2 cellular contexts compared by ENCODE assay signal in the genomic region with DNA sequence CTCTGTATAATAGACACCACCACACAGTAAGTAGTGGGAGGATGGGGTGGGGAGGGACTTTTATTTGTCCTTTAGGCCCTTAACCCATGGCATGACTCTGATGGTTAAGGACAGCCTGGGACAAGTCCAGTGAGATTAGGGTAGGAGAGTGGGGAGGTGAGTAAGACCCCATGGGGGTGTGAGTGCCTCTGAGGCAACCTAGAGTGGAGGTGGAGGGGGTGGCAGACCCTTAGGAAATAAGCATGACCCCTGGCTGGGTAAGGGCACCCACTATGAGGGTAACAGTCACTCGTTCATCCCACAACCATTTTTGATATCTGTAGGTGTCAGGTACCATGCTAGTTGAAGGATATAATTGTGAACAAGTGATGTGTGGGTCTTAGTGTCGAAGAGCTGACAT.
TF ChIP-seq lines count a peak whose summit lies in the region.

No MANE protein-coding gene starts in this region.

TF ChIP-seq in GM23338, 12 proteins besides CTCF, POLR2A, EP300 and RAD21 (continues in another document):
- TF ChIP-seq, protein P1, sequence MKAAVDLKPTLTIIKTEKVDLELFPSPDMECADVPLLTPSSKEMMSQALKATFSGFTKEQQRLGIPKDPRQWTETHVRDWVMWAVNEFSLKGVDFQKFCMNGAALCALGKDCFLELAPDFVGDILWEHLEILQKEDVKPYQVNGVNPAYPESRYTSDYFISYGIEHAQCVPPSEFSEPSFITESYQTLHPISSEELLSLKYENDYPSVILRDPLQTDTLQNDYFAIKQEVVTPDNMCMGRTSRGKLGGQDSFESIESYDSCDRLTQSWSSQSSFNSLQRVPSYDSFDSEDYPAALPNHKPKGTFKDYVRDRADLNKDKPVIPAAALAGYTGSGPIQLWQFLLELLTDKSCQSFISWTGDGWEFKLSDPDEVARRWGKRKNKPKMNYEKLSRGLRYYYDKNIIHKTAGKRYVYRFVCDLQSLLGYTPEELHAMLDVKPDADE (IDR thresholded peaks at IDR 0.05) = no peak
- TF ChIP-seq ZNF114 (CRISPR knock-in tag; IDR thresholded peaks at IDR 0.05) (no peak), STAT1 (IDR thresholded peaks at IDR 0.05; ENCODE audit: unreplicated experiment) (no peak), ZNF462 (CRISPR knock-in tag; IDR thresholded peaks at IDR 0.05) (no peak), JUNB (IDR thresholded peaks at IDR 0.05; ENCODE audit: unreplicated experiment) (no peak), ZNF331 (CRISPR knock-in tag; IDR thresholded peaks at IDR 0.05; ENCODE audit: low read depth) (no peak), EZH2 (IDR thresholded peaks at IDR 0.05; ENCODE audit: low read depth, unreplicated experiment) (no peak), CREB1 (CRISPR knock-in tag; IDR thresholded peaks at IDR 0.05; ENCODE audit: low read depth) (no peak), EZH2phosphoT487 (IDR thresholded peaks at IDR 0.05; ENCODE audit: unreplicated experiment) (no peak)
- TF ChIP-seq, protein P2, sequence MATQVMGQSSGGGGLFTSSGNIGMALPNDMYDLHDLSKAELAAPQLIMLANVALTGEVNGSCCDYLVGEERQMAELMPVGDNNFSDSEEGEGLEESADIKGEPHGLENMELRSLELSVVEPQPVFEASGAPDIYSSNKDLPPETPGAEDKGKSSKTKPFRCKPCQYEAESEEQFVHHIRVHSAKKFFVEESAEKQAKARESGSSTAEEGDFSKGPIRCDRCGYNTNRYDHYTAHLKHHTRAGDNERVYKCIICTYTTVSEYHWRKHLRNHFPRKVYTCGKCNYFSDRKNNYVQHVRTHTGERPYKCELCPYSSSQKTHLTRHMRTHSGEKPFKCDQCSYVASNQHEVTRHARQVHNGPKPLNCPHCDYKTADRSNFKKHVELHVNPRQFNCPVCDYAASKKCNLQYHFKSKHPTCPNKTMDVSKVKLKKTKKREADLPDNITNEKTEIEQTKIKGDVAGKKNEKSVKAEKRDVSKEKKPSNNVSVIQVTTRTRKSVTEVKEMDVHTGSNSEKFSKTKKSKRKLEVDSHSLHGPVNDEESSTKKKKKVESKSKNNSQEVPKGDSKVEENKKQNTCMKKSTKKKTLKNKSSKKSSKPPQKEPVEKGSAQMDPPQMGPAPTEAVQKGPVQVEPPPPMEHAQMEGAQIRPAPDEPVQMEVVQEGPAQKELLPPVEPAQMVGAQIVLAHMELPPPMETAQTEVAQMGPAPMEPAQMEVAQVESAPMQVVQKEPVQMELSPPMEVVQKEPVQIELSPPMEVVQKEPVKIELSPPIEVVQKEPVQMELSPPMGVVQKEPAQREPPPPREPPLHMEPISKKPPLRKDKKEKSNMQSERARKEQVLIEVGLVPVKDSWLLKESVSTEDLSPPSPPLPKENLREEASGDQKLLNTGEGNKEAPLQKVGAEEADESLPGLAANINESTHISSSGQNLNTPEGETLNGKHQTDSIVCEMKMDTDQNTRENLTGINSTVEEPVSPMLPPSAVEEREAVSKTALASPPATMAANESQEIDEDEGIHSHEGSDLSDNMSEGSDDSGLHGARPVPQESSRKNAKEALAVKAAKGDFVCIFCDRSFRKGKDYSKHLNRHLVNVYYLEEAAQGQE (IDR thresholded peaks at IDR 0.05; ENCODE audit: unreplicated experiment) = no peak

TF ChIP-seq in GM12878, 131 proteins besides CTCF, POLR2A, EP300 and RAD21:
- TF ChIP-seq CHD1 (IDR thresholded peaks at IDR 0.05; ENCODE audit: low read depth, low read length) (no peak), CBX3 (IDR thresholded peaks at IDR 0.05; ENCODE audit: borderline replicate concordance, low read depth) (no peak), IKZF2 (IDR thresholded peaks at IDR 0.05) (no peak), MEF2A (IDR thresholded peaks at IDR 0.05; ENCODE audit: insufficient read depth, low read depth, low read length) (no peak)
